In the genomic region with DNA sequence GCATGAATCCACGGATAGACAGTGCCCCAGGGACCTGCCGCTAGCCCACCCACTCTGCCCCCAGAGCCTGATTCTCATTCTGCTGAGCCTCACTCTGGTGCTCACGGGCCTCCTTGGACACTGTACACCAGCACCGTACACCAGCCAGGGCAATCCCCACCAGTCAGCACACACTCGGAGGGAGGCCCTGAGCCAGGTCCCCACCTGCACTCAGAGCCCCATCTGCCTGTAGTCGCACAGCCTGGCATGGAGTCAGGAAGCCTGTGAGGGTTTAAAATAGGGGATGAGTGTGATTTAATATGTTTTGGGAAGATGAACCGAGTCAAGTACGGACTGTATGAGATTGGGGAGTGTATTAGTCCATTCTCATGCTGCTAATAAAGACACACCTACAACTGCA, we compare ENCODE assay signal across 14 cellular contexts.
"Had no signal": no experiment of that assay in that cellular context is flagged by ENCODE, and none has a peak within 500 bp of the region (broad histone marks: within the 10 kb centered on the region; RNA-seq: fewer than 3 reads in every experiment).

No MANE protein-coding gene starts in this region.

- H3K27ac ChIP-seq: epithelial cell of prostate, gastroesophageal sphincter, left lung, tibial nerve had no signal

- DNase-seq: activated B cell treated with CpG ODN at 0.5 μM for 24 hours; activated CD8-positive, alpha-beta memory T cell treated with anti-CD3 and anti-CD28 coated beads for 24 hours; activated naive CD4-positive, alpha-beta T cell treated with Interleukin-2 at 50 U/mL for 16 hours; activated naive CD8-positive, alpha-beta T cell treated with anti-CD3 and anti-CD28 coated beads, Interleukin-2, amount 50 U/mL, for 24 hours; aorta; left lung; mucosa of descending colon; retina; stimulated activated CD4-positive, alpha-beta T cell treated with anti-CD3 and anti-CD28 coated beads, Interleukin-4, amount 100 ng/mL, for 1 hour; stimulated activated naive B cell treated with anti-CD40 and anti-IgM and Interleukin-4, amounts not matched to agents 10 μg/mL and 1 μg/mL and 100 μg/mL, for 72 hours had no signal

- H3K27me3 ChIP-seq: gastroesophageal sphincter, left lung, tibial nerve had no signal

- H3K36me3 ChIP-seq: gastroesophageal sphincter, left lung, tibial nerve had no signal

- FAIRE-seq: islet of Langerhans had no signal

- H3K9me3 ChIP-seq: gastroesophageal sphincter, left lung, mucosa of descending colon, tibial nerve had no signal

- H3K4me3 ChIP-seq: gastroesophageal sphincter, left lung, mucosa of descending colon, tibial nerve had no signal
